ENCODE assay signal across 19 cellular contexts in genomic region chr11:85086511-85087284, GRCh38.
DNase-seq lines count a peak whose midpoint lies in the region; ATAC-seq and TF ChIP-seq lines count a peak whose summit lies in the region.
"Had no signal": no experiment of that assay in that cellular context is flagged by ENCODE, and none has a peak within 500 bp of the region (broad histone marks: within the 10 kb centered on the region; RNA-seq: fewer than 3 reads in every experiment).

No MANE protein-coding gene starts in this region.

- DNase-seq in SIG-M5 treated with dmso at 0.1 percent for 504 hours (lab: John Stamatoyannopoulos, UW; ENCODE audit: unreplicated experiment) (peak; percentile 15), SIG-M5 (lab: John Stamatoyannopoulos, UW) (no peak), NCI-H1436 (lab: John Stamatoyannopoulos, UW) (peak; percentile 13), astrocyte of the spinal cord (ENCODE audit: low read depth, low spot score) (peak; percentile 6), MM.1S (no peak), NCI-H2171 treated with DMSO at 0.1 percent for 48 hours (lab: John Stamatoyannopoulos, UW) (no peak), cerebellar cortex (ENCODE audit: low spot score) (no peak)
- DNase-seq: GDM1; NCI-H1694 treated with DMSO at 0.1 percent for 48 hours; NCI-H446; nucleus accumbens; spleen; stimulated activated CD4-positive, alpha-beta T cell treated with anti-CD3 and anti-CD28 coated beads, Interleukin-4, amount 100 ng/mL, for 4 hours; stomach had no signal

- H3K9ac ChIP-seq in MM.1S (ENCODE audit: low read length): no peak overlapping the region

- no peaks in the 10 kb centered on the region for H3K9me2 ChIP-seq in MM.1S (replicated peaks; ENCODE audit: insufficient read depth, low read length)

- H3F3A ChIP-seq in MM.1S (ENCODE audit: insufficient read depth, low read length): no peaks in the 10 kb centered on the region

- no peaks in the 10 kb centered on the region for H3K36me3 ChIP-seq in MM.1S (replicated peaks; ENCODE audit: insufficient read depth, low read length)
- H3K36me3 ChIP-seq: spleen, stomach had no signal

- H2AFZ ChIP-seq in MM.1S (ENCODE audit: low read length): no peak overlapping the region
- H2AFZ ChIP-seq: hepatocyte had no signal

- no peaks in the 10 kb centered on the region for H3K9me3 ChIP-seq in MM.1S (replicated peaks; ENCODE audit: insufficient read depth, low read length)

- no peaks in the 10 kb centered on the region for H3K79me2 ChIP-seq in MM.1S (ENCODE audit: low read length)
- H3K79me2 ChIP-seq: hepatocyte had no signal

- no peak overlapping the region for H3K27ac ChIP-seq in MM.1S (ENCODE audit: low read length)
- H3K27ac ChIP-seq: coronary artery, hepatocyte, spleen, stomach had no signal

- H3K27me3 ChIP-seq in MM.1S (replicated peaks; ENCODE audit: insufficient read depth, low read length): no peaks in the 10 kb centered on the region
- H3K27me3 ChIP-seq: hepatocyte, spleen, stomach had no signal

- no peaks in the 10 kb centered on the region for H4K20me1 ChIP-seq in MM.1S (ENCODE audit: insufficient read depth, low read length)

- in situ Hi-C loops in astrocyte of the spinal cord (cut with HindIII; ENCODE audit: low sequenced_read_pairs): no loop called here

- no peaks in the 10 kb centered on the region for H3K4me1 ChIP-seq in MM.1S (ENCODE audit: low read length)
- H3K4me1 ChIP-seq: spleen, stomach had no signal

- no peak overlapping the region for H3K4me3 ChIP-seq in astrocyte of the spinal cord (ENCODE audit: low read depth, low read length)
- H3K4me3 ChIP-seq in MM.1S (ENCODE audit: low read length): no peak overlapping the region
- H3K4me3 ChIP-seq: coronary artery, hepatocyte, lung, spleen, stomach had no signal

- ATAC-seq in GM19397 (IDR thresholded peaks at IDR 0.05; ENCODE audit: unreplicated experiment): no peak
- ATAC-seq: activated naive CD4-positive, alpha-beta T cell treated with anti-CD3 and anti-CD28 coated beads, Interleukin-2, amount 50 U/mL, for 72 hours had no signal

- TF ChIP-seq CTCF in astrocyte of the spinal cord (IDR thresholded peaks at IDR 0.05; ENCODE audit: low read depth, low read length) (no peak), MM.1S (IDR thresholded peaks at IDR 0.05; ENCODE audit: low read length) (no peak)

- no peak overlapping the region for H3K4me2 ChIP-seq in MM.1S (ENCODE audit: low read depth, low read length)
- H3K4me2 ChIP-seq: hepatocyte had no signal

Comparison
In these comparisons a context has a peak if more than half of its experiments do, and no peak if none do; other contexts are left out.
1. DNase-seq: peak in SIG-M5 treated with dmso at 0.1 percent for 504 hours (single experiment), NCI-H1436 (single experiment) and astrocyte of the spinal cord (single experiment); none in SIG-M5 (single experiment), MM.1S (single experiment), NCI-H2171 treated with DMSO at 0.1 percent for 48 hours (single experiment) and cerebellar cortex (single experiment).